ENCODE assay signal across 7 cellular contexts in the genomic region with DNA sequence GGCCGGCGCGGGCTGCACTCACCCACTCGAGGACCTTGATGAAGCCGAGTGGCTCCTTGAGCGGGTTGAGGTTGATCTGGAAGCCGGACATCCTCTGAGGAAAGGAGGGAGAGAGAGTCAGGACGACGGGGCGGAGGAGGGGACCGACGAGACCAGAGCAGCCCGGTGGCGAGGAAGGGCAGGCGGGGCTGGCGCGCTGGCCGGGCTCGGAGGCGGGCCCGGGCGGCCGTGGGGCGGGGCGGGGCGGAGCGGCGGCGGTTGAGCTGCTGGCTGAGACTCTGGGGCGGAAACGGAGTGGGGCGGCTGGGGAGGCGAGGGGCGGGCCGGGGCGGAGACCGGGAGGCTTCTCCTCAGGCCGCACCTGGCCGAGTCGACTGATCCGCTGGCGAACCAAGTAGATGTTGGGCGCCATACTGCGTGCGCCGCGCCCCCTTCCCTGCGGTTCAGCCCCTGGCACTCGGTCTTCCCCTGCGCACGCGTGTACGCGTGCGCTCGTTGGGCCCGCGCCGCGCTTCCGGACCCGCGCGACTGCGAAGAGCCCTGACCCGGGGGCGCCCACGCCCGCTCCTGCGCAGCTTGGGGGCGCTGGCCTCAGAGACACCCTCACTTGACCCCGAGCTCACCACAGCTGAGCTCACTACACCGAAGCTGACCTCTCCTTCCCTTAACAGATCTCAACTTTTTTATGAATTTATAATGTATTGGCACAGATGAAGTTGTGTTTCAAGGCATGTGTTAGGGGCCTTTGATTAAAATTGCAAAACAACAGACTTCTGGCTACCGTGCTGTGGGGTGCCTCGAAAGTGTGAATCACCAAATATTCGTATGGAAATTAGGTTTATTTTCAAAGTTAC. TPM values are rescaled to one million over a fixed set of nuclear protein-coding genes. Genes with fewer than 3 reads are reported as not detected.
DNase-seq lines count a peak whose midpoint lies in the region; ATAC-seq lines count a peak whose summit lies in the region.

A gene (minus strand): TSS at position 195 of the 854 bp plus-strand sequence. CDS start 104 bp downstream, at position 91.

- peak; percentile 93 for DNase-seq in NCI-H2029 (lab: John Stamatoyannopoulos, UW)
- DNase-seq in T-helper 9 cell = peak; percentile 92
- peak; percentile 97 for DNase-seq in astrocyte of the hippocampus (ENCODE audit: low read depth, low spot score)
- peak; percentile 16 to 91 (median 81) for DNase-seq in hypothalamus (lab: John Stamatoyannopoulos, UW)
- peak; percentile 96 for DNase-seq in sciatic nerve (ENCODE audit: low spot score)

- intact Hi-C loops in sciatic nerve (cut with DNase I) = loop anchor here (10.0 kb wide), 1 partner anchor 48 kb away; no protein-coding TSS in a partner anchor

- ATAC-seq in GM18502 (IDR thresholded peaks at IDR 0.05; ENCODE audit: poor library complexity, unreplicated experiment) (peak; percentile 80), HG02970 (IDR thresholded peaks at IDR 0.05; ENCODE audit: low FRiP score, unreplicated experiment) (peak; percentile 69), sciatic nerve (peak; percentile 96)

RNA-seq across cellular contexts. Expression of the gene that starts here (rescaled TPM):
- total RNA-seq in sciatic nerve = 83.5 TPM

Comparison
In these comparisons a context has a peak if more than half of its experiments do, and no peak if none do; other contexts are left out.
1. Peak in every context shown above with its lines: DNase-seq and ATAC-seq.